Comparison of ENCODE assay signal across 8 cellular contexts in the genomic region with DNA sequence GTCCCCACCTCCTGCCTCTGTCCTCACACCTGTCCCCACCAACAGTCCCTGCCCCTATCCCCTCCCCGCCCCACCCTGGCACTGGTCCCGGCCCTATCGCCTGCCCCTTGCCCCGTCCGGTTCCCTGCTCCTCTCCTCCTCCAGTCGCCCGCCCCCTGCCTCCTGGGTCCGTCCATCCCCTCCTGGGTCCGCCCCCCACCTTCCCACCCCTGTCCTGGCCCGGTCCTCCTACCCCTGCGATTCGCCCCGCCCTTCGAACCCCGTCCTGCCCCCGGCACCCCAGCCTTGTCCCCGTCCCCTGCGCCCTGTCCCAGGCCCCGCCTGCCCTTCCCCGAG. TPM values are rescaled to one million over a fixed set of nuclear protein-coding genes. Genes with fewer than 3 reads are reported as not detected.
DNase-seq lines count a peak whose midpoint lies in the region; ATAC-seq, FAIRE-seq and TF ChIP-seq lines count a peak whose summit lies in the region.

No MANE protein-coding gene starts in this region.

- ATAC-seq in gastrocnemius medialis = peak; percentile 4 to 31
- ATAC-seq in HG02973 (IDR thresholded peaks at IDR 0.05; ENCODE audit: unreplicated experiment) = no peak

- DNase-seq in GM12891 (ENCODE audit: insufficient read length, low spot score) = peak; percentile 48
- DNase-seq in cardiac muscle cell (ENCODE audit: low read depth in 1 of 2, low spot score in 1 of 2) = no peak
- no peak for DNase-seq in gastrocnemius medialis
- no peak for DNase-seq in mesenteric fat pad (ENCODE audit: low spot score)
- DNase-seq in DMS153 treated with DMSO at 0.1 percent for 48 hours (lab: John Stamatoyannopoulos, UW; ENCODE audit: unreplicated experiment) = no peak
- no peak for DNase-seq in posterior cingulate gyrus

- H3K4me3 ChIP-seq in cardiac muscle cell (peak overlapping the region; percentile 99), gastrocnemius medialis (peak overlapping the region; percentile 87 to 100 (median 94))

- H3K9me3 ChIP-seq in cardiac muscle cell (ENCODE audit: low read depth) (no peaks in the 10 kb centered on the region), gastrocnemius medialis (no peaks in the 10 kb centered on the region)

- H3K27me3 ChIP-seq in cardiac muscle cell (no peaks in the 10 kb centered on the region), gastrocnemius medialis (no peaks in the 10 kb centered on the region)

- no peak for FAIRE-seq in GM12891 (lab: Jason Lieb, UNC)

- peak overlapping the region; percentile 91 for H3K27ac ChIP-seq in VCaP
- H3K27ac ChIP-seq in cardiac muscle cell = peak overlapping the region; percentile 95
- peak overlapping the region; percentile 88 to 100 (median 97) for H3K27ac ChIP-seq in gastrocnemius medialis

- TF ChIP-seq CTCF in VCaP (conservative IDR thresholded peaks at IDR 0.05) = no peak
- TF ChIP-seq CTCF in cardiac muscle cell (IDR thresholded peaks at IDR 0.05; ENCODE audit: low read depth, low read length) = no peak
- TF ChIP-seq CTCF in gastrocnemius medialis (IDR thresholded peaks at IDR 0.05 in 4 of 5, conservative IDR thresholded peaks at IDR 0.05 in 1 of 5) = no peak

- in situ Hi-C loops in gastrocnemius medialis (cut with MboI; ENCODE audit: low sequenced_read_pairs in 4 of 4) = no loop called here

- intact Hi-C loops in gastrocnemius medialis (cut with DNase I; ENCODE audit: low total_unique reads) = loop anchor here (1.0 to 5.0 kb wide), 3 partner anchors 16 to 73 kb away; partner anchors contain the start of genes PHPT1, TMEM141 and TRAF2
- intact Hi-C loops in posterior cingulate gyrus (cut with DNase I) = no loop called here

- peaks cover 5% of the 10 kb centered on the region for H3K4me1 ChIP-seq in cardiac muscle cell (ENCODE audit: low read depth)
- peaks cover 21 to 27% of the 10 kb centered on the region in 2 donors for H3K4me1 ChIP-seq in gastrocnemius medialis

- peaks cover 19% of the 10 kb centered on the region for H3K36me3 ChIP-seq in cardiac muscle cell
- H3K36me3 ChIP-seq in gastrocnemius medialis = peaks cover 0 to 28% of the 10 kb centered on the region in 2 donors

- no peak for TF ChIP-seq POLR2A in GM12891 (IDR thresholded peaks at IDR 0.05; ENCODE audit: low read depth, low read length)
- TF ChIP-seq POLR2A in gastrocnemius medialis (IDR thresholded peaks at IDR 0.05) = no peak

TF ChIP-seq in GM12891, 5 proteins besides CTCF, POLR2A, EP300 and RAD21:
- TF ChIP-seq SPI1 (IDR thresholded peaks at IDR 0.05; ENCODE audit: low read depth, low read length) = no peak
- TF ChIP-seq PAX5 (IDR thresholded peaks at IDR 0.05; ENCODE audit: insufficient read depth, low read length, severe bottlenecking) = no peak
- no peak for TF ChIP-seq POU2F2 (IDR thresholded peaks at IDR 0.05; ENCODE audit: low read depth, low read length)
- no peak for TF ChIP-seq TAF1 (IDR thresholded peaks at IDR 0.05; ENCODE audit: low read depth, low read length)
- no peak for TF ChIP-seq POLR2AphosphoS5 (IDR thresholded peaks at IDR 0.05; ENCODE audit: low read depth, low read length)
TF ChIP-seq in GM12891: peak in this region for 0.

RNA-seq across cellular contexts. Expression of gene EDF1, which starts 0.4 kb away (rescaled TPM):
- 423 TPM for polyA plus RNA-seq in GM12891 (2012; ENCODE audit: low read depth, missing spikeins)
- total RNA-seq in cardiac muscle cell (741 and 1,028 TPM in 2 replicates), gastrocnemius medialis (100 to 1,000 TPM; 285 to 440 (median 334) TPM), mesenteric fat pad (215 TPM)
- polyA plus RNA-seq in cardiac muscle cell = 496 and 793 TPM in 2 replicates

RNA-seq across cellular contexts. Expression of gene MAMDC4, which starts 13.6 kb away (rescaled TPM):
- 4.4 TPM for polyA plus RNA-seq in GM12891 (2012; ENCODE audit: low read depth, missing spikeins)
- 22.2 and 29.7 TPM in 2 replicates for total RNA-seq in cardiac muscle cell
- 8.7 and 17.8 TPM in 2 replicates for polyA plus RNA-seq in cardiac muscle cell
- total RNA-seq in gastrocnemius medialis = 1 to 10 TPM in 3 of 4 donors, under 1 TPM in 1; 0.95 to 2.3 (median 1.7) TPM
- total RNA-seq in mesenteric fat pad = 1.6 TPM

RNA-seq across cellular contexts. Expression of gene PHPT1, which starts 16.5 kb away (rescaled TPM):
- polyA plus RNA-seq in GM12891 (2012; ENCODE audit: low read depth, missing spikeins) = 204 TPM
- total RNA-seq in cardiac muscle cell (185 and 235 TPM in 2 replicates), gastrocnemius medialis (100 to 1,000 TPM in 3 of 4 donors, 10 to 100 TPM in 1; 98.8 to 204 (median 152) TPM), mesenteric fat pad (89.6 TPM)
- 557 and 565 TPM in 2 replicates for polyA plus RNA-seq in cardiac muscle cell

RNA-seq across cellular contexts. Expression of gene TRAF2, which starts 20.6 kb away (rescaled TPM):
- polyA plus RNA-seq in GM12891 (2012; ENCODE audit: low read depth, missing spikeins) = 14.1 TPM
- total RNA-seq in cardiac muscle cell (20.0 and 25.6 TPM in 2 replicates), gastrocnemius medialis (1 to 10 TPM; 3.5 to 6.6 (median 4.8) TPM), mesenteric fat pad (8.8 TPM)
- 37.2 and 45.6 TPM in 2 replicates for polyA plus RNA-seq in cardiac muscle cell

RNA-seq across cellular contexts. Expression of gene AJM1, which starts 23.5 kb away (rescaled TPM):
- 1.8 TPM for polyA plus RNA-seq in GM12891 (2012; ENCODE audit: low read depth, missing spikeins)
- total RNA-seq in cardiac muscle cell (8.5 and 12.2 TPM in 2 replicates), gastrocnemius medialis (1 to 10 TPM; 1.3 to 2.1 (median 1.6) TPM), mesenteric fat pad (1.00 TPM)
- 8.7 and 12.1 TPM in 2 replicates for polyA plus RNA-seq in cardiac muscle cell
